Comparison of ENCODE assay signal across 8 cellular contexts in genomic region chr6:42783876-42784738, GRCh38. TPM values are rescaled to one million over a fixed set of nuclear protein-coding genes. Genes with fewer than 3 reads are reported as not detected.
A peak's percentile ranks its signal among the peaks of the same experiment; 100 is the strongest.
DNase-seq lines count a peak whose midpoint lies in the region; ATAC-seq and TF ChIP-seq lines count a peak whose summit lies in the region.

No MANE protein-coding gene starts in this region.

- no peaks in the 10 kb centered on the region; the same call in 1 of the 2 replicates for H3K36me3 ChIP-seq in SK-N-MC (ENCODE audit: insufficient read depth, low read length)
- peaks cover 0 to 4% (median 0%) of the 10 kb centered on the region in 3 donors for H3K36me3 ChIP-seq in esophagus squamous epithelium
- peaks cover 0 to 21% of the 10 kb centered on the region in 2 donors for H3K36me3 ChIP-seq in neuronal stem cell (replicated peaks in 1 of 2; ENCODE audit: control insufficient read depth in 2 of 2, insufficient read depth in 2 of 2, low read length in 2 of 2)

- H3K4me3 ChIP-seq in SK-N-MC (peak overlapping the region; percentile 85), esophagus squamous epithelium (peak overlapping the region; percentile 78 to 94 (median 88)), neuronal stem cell (ENCODE audit: low read length in 2 of 2) (peak overlapping the region; percentile 91 to 97)

- peak overlapping the region; percentile 69 for H2AFZ ChIP-seq in neuronal stem cell (ENCODE audit: low read length)

- H2AK5ac ChIP-seq in neuronal stem cell (ENCODE audit: low read depth, low read length), result peak overlapping the region; percentile 99

- peaks cover 4% of the 10 kb centered on the region for H3K79me1 ChIP-seq in neuronal stem cell (ENCODE audit: low read depth, low read length)

- H3K4me1 ChIP-seq in esophagus squamous epithelium (peaks cover 7 to 73% (median 17%) of the 10 kb centered on the region in 3 donors), neuronal stem cell (ENCODE audit: control insufficient read depth in 2 of 2, insufficient read depth in 1 of 2, low read depth in 1 of 2, low read length in 2 of 2) (peaks cover 2 to 8% of the 10 kb centered on the region in 2 donors)

- no peak overlapping the region for H2BK120ac ChIP-seq in neuronal stem cell (ENCODE audit: low read depth, low read length)

- TF ChIP-seq CTCF in esophagus squamous epithelium (IDR thresholded peaks at IDR 0.05), result no peak

- no peak overlapping the region for H2BK12ac ChIP-seq in neuronal stem cell (ENCODE audit: low read length)

- H2BK15ac ChIP-seq in neuronal stem cell (ENCODE audit: low read length), result peak overlapping the region; percentile 97

- peak overlapping the region; percentile 97 for H3K9ac ChIP-seq in SK-N-MC (ENCODE audit: insufficient read length)
- H3K9ac ChIP-seq in neuronal stem cell (ENCODE audit: low read depth, low read length, poor library complexity), result peak overlapping the region; percentile 99

- no peak for TF ChIP-seq POLR2A in esophagus squamous epithelium (IDR thresholded peaks at IDR 0.05)

- ATAC-seq in Right ventricle myocardium inferior (peak; percentile 20), GM18870 (IDR thresholded peaks at IDR 0.05; ENCODE audit: unreplicated experiment) (no peak), HG03354 (IDR thresholded peaks at IDR 0.05; ENCODE audit: poor library complexity, severe bottlenecking, unreplicated experiment) (no peak)

- H3K27me3 ChIP-seq in esophagus squamous epithelium (no peaks in the 10 kb centered on the region), neuronal stem cell (ENCODE audit: control insufficient read depth in 3 of 3, insufficient read depth in 3 of 3, low read depth in 1 of 3, low read length in 3 of 3) (no peaks in the 10 kb centered on the region)

- H3K27ac ChIP-seq in SK-N-MC, result peak overlapping the region; percentile 99
- H3K27ac ChIP-seq in esophagus squamous epithelium, result peak overlapping the region; percentile 99 to 100 (median 99)
- H3K27ac ChIP-seq in neuronal stem cell (replicated peaks; ENCODE audit: low read length), result peak overlapping the region; percentile 97

- peak overlapping the region; percentile 99 for H2BK5ac ChIP-seq in neuronal stem cell (ENCODE audit: low read length)

- peak overlapping the region; percentile 99 for H3K4ac ChIP-seq in neuronal stem cell (ENCODE audit: low read length)

- intact Hi-C loops in Right ventricle myocardium inferior (cut with DNase I), result loop anchor here (1.0 to 10.0 kb wide), 3 partner anchors 38 to 731 kb away; partner anchors contain the start of genes LRRC73, POLR1C, RPL7L1 and TBCC
- intact Hi-C loops in cardiac septum (cut with DNase I), result loop anchor here (1.0 to 5.0 kb wide), 3 partner anchors 38 to 93 kb away; partner anchors contain the start of genes RPL7L1 and TBCC
- intact Hi-C loops in esophagus squamous epithelium (cut with DNase I), result loop anchor here (5.0 kb wide), 1 partner anchor 37 kb away; the partner anchor contains the start of gene TBCC

- H3K23ac ChIP-seq in neuronal stem cell (ENCODE audit: low read depth, low read length, poor library complexity), result peak overlapping the region; percentile 99

- H4K8ac ChIP-seq in neuronal stem cell (ENCODE audit: low read depth, low read length), result no peak overlapping the region

- H3K18ac ChIP-seq in neuronal stem cell (ENCODE audit: low read length), result peak overlapping the region; percentile 100

- H4K91ac ChIP-seq in neuronal stem cell (ENCODE audit: low read depth, low read length, poor library complexity), result no peak overlapping the region

- H3K9me3 ChIP-seq in SK-N-MC (ENCODE audit: low read depth, low read length), result no peaks in the 10 kb centered on the region
- no peaks in the 10 kb centered on the region for H3K9me3 ChIP-seq in esophagus squamous epithelium
- peaks cover 0 to 4% of the 10 kb centered on the region in 2 donors for H3K9me3 ChIP-seq in neuronal stem cell (replicated peaks in 1 of 2; ENCODE audit: control insufficient read depth in 2 of 2, insufficient read depth in 1 of 2, low read depth in 1 of 2, low read length in 2 of 2)

- DNase-seq in Right ventricle myocardium inferior (ENCODE audit: missing footprints) (no peak), cardiac septum (ENCODE audit: low spot score) (no peak), SK-N-MC (ENCODE audit: low read depth, low spot score) (no peak), esophagus squamous epithelium (lab: John Stamatoyannopoulos, UW) (no peak), neuronal stem cell (ENCODE audit: low spot score) (no peak), SK-N-DZ (ENCODE audit: low spot score) (no peak)

- no peak overlapping the region for H3K14ac ChIP-seq in neuronal stem cell (ENCODE audit: low read length)

- whole genome bisulfite sequencing in esophagus squamous epithelium, 2 donors, result 0% methylated on average over 11 of the region's 11 CpGs
- WGBS in neuronal stem cell (ENCODE audit: extremely low coverage in 2 of 2, insufficient read length in 2 of 2, insufficient replicate concordance in 1 of 2), 2 donors, result no CpG with 5 or more reads among the region's 11 CpGs

- peak overlapping the region; percentile 62 for H3K4me2 ChIP-seq in neuronal stem cell (ENCODE audit: insufficient read depth, low read length, poor library complexity, severe bottlenecking)

RNA-seq across cellular contexts. Expression of gene BICRAL, which starts 2.3 kb away (rescaled TPM):
- total RNA-seq in Right ventricle myocardium inferior (11.6 TPM), cardiac septum (11.3 TPM), esophagus squamous epithelium (10 to 100 TPM in 2 of 4 donors, 1 to 10 TPM in 2; 5.8 to 13.9 (median 8.9) TPM)
- polyA plus RNA-seq in neuronal stem cell (2013, experiment 1 of 2), result 5.0 TPM
- 4.7 TPM for polyA plus RNA-seq in neuronal stem cell (2013, experiment 2 of 2)
- 3.2 and 4.1 TPM in 2 replicates for polyA plus RNA-seq in SK-N-DZ (2014; cell fraction: cytosol; rRNA removed)
- polyA plus RNA-seq in SK-N-DZ (2014; cell fraction: nucleus; rRNA removed), result 2.5 and 3.7 TPM in 2 replicates

RNA-seq across cellular contexts. Expression of gene TBCC, which starts 38.2 kb away (rescaled TPM):
- total RNA-seq in Right ventricle myocardium inferior (12.0 TPM), cardiac septum (11.0 TPM), esophagus squamous epithelium (10 to 100 TPM; 16.2 to 32.9 (median 24.8) TPM)
- 17.4 TPM for polyA plus RNA-seq in neuronal stem cell (2013, experiment 1 of 2)
- polyA plus RNA-seq in neuronal stem cell (2013, experiment 2 of 2), result 17.3 TPM
- 70.5 and 76.0 TPM in 2 replicates for polyA plus RNA-seq in SK-N-DZ (2014; cell fraction: cytosol; rRNA removed)
- polyA plus RNA-seq in SK-N-DZ (2014; cell fraction: nucleus; rRNA removed), result 39.1 and 41.6 TPM in 2 replicates
